ENCODE assay signal across 15 cellular contexts in the genomic region with DNA sequence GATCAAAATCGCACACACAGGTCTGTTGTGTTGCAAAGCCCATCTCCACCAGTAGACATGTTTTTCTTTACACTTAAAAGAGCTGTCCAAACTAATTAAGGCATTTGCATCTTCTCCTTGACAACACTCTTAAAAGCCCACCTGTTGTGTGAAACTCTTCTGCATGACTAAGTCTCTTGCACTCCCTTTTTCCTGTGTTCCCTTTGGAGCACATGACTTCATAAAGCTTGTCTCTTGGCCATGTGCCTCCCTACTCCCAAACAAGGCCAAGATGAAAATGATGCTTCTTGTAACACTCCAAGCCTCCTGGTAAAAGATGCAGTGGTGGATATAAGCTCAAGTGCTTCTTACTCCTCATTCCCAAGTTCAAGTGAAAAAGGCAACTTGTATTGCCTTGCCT. TPM values are rescaled to one million over a fixed set of nuclear protein-coding genes. Genes with fewer than 3 reads are reported as not detected.
DNase-seq lines count a peak whose midpoint lies in the region; ATAC-seq and TF ChIP-seq lines count a peak whose summit lies in the region.
"Had no signal": no experiment of that assay in that cellular context is flagged by ENCODE, and none has a peak within 500 bp of the region (broad histone marks: within the 10 kb centered on the region; RNA-seq: fewer than 3 reads in every experiment).

No MANE protein-coding gene starts in this region.

- no peaks in the 10 kb centered on the region for H3K4me1 ChIP-seq in neural progenitor cell
- H3K4me1 ChIP-seq: HAP-1 had no signal

- no peak overlapping the region for H2AFZ ChIP-seq in neural progenitor cell (replicated peaks)

- H3K4me3 ChIP-seq in MG63, result no peak overlapping the region
- H3K4me3 ChIP-seq in foreskin fibroblast (ENCODE audit: low read depth in 1 of 2, low read length in 2 of 2), result no peak overlapping the region
- no peak overlapping the region for H3K4me3 ChIP-seq in neural progenitor cell
- H3K4me3 ChIP-seq: HAP-1 had no signal

- no peak overlapping the region for H3K9ac ChIP-seq in neural progenitor cell

- H3K27ac ChIP-seq in neural progenitor cell, result no peak overlapping the region
- H3K27ac ChIP-seq: C4-2B had no signal

- no peaks in the 10 kb centered on the region for H3K36me3 Mint-ChIP-seq in neural progenitor cell

- DNase-seq in HCEC 1CT (peak; percentile 39), MG63 (peak; percentile 16), foreskin fibroblast (peak; percentile 16 to 47), neural progenitor cell (ENCODE audit: low spot score) (peak; percentile 38), EL (no peak)
- DNase-seq in stimulated activated CD4-positive, alpha-beta T cell treated with anti-CD3 and anti-CD28 coated beads, Interleukin-4, amount 100 ng/mL, for 4 hours, result no peak
- DNase-seq: AML-193, Kasumi-1, NCI-H187, NCI-H2107, NCI-H345, NCI-H524 treated with DMSO at 0.1 percent for 48 hours had no signal

- no peak overlapping the region for H3K4me2 ChIP-seq in neural progenitor cell

- H3K4me1 Mint-ChIP-seq in neural progenitor cell, result peaks cover 4% of the 10 kb centered on the region

- ATAC-seq in GM18511 (IDR thresholded peaks at IDR 0.05; ENCODE audit: unreplicated experiment), result no peak

- H3K36me3 ChIP-seq in MG63 (peaks cover 52% of the 10 kb centered on the region), neural progenitor cell (no peaks in the 10 kb centered on the region)
- H3K36me3 ChIP-seq: HAP-1 had no signal

- peaks cover 15% of the 10 kb centered on the region for H3K9me3 Mint-ChIP-seq in neural progenitor cell

- no peak overlapping the region for H3K27ac Mint-ChIP-seq in neural progenitor cell

- TF ChIP-seq CTCF in foreskin fibroblast (IDR thresholded peaks at IDR 0.05; ENCODE audit: low read depth, low read length) (no peak), neural progenitor cell (IDR thresholded peaks at IDR 0.05) (no peak)

- H3K9me3 ChIP-seq in MG63, result peaks cover 27% of the 10 kb centered on the region
- peaks cover 4% of the 10 kb centered on the region for H3K9me3 ChIP-seq in neural progenitor cell (ENCODE audit: low read depth)
- H3K9me3 ChIP-seq: HAP-1 had no signal

- H3F3A ChIP-seq in neural progenitor cell (ENCODE audit: low read depth), result no peaks in the 10 kb centered on the region

- H3K79me2 ChIP-seq in neural progenitor cell (ENCODE audit: low read depth), result no peaks in the 10 kb centered on the region

- no peak overlapping the region for H3K4me3 Mint-ChIP-seq in neural progenitor cell

- no peaks in the 10 kb centered on the region for H3K27me3 Mint-ChIP-seq in neural progenitor cell (ENCODE audit: insufficient read depth, low read depth)

- no peaks in the 10 kb centered on the region for H3K27me3 ChIP-seq in MG63
- no peaks in the 10 kb centered on the region for H3K27me3 ChIP-seq in neural progenitor cell

- no peaks in the 10 kb centered on the region for H4K20me1 ChIP-seq in neural progenitor cell (ENCODE audit: low read depth)

RNA-seq across cellular contexts. Expression of a gene that starts 26.1 kb away (rescaled TPM):
- total RNA-seq in MG63 (2014; rRNA removed; shearing (Covaris generic); ENCODE audit: low replicate concordance), result 55.1 and 63.3 TPM in 2 replicates
- total RNA-seq in neural progenitor cell (ENCODE audit: low replicate concordance), result 0.90 and 1.4 TPM in 2 replicates

Comparison
In these comparisons a context has a peak if more than half of its experiments do, and no peak if none do; other contexts are left out.
1. DNase-seq: peak in HCEC 1CT (single experiment), MG63 (single experiment), foreskin fibroblast (2 of 2) and neural progenitor cell (single experiment); none in EL (single experiment) and stimulated activated CD4-positive, alpha-beta T cell treated with anti-CD3 and anti-CD28 coated beads, Interleukin-4, amount 100 ng/mL, for 4 hours (0 of 2).
2. RNA of a gene that starts 26.1 kb away (total RNA-seq): 55.1 to 63.3 TPM in MG63; 0.90 to 1.4 TPM in neural progenitor cell; every median in the first group is over 10 times any median in the second.